35 cellular contexts compared by ENCODE assay signal in genomic region chr11:65798882-65799281, GRCh38. TPM values are rescaled to one million over a fixed set of nuclear protein-coding genes. Genes with fewer than 3 reads are reported as not detected.
"Had no signal": no experiment of that assay in that cellular context is flagged by ENCODE, and none has a peak within 500 bp of the region (broad histone marks: within the 10 kb centered on the region; RNA-seq: fewer than 3 reads in every experiment).

No MANE protein-coding gene starts in this region.

- H3K27ac ChIP-seq: KMS-11, Peyer's patch, SJSA1 had no signal

- H3K4me3 Mint-ChIP-seq: activated CD4-positive, alpha-beta T cell treated with anti-CD3 and anti-CD28 coated beads for 36 hours; activated CD4-positive, alpha-beta T cell treated with anti-CD3 and anti-CD28 coated beads, Interleukin-2, amount 10 ng/mL, durations not matched to agents 7 days and 5 days; activated CD8-positive, alpha-beta T cell treated with anti-CD3 and anti-CD28 coated beads, Interleukin-2, amount 10 ng/mL, durations not matched to agents 7 days and 5 days; activated naive CD4-positive, alpha-beta T cell treated with anti-CD3 and anti-CD28 coated beads, Interleukin-2, amount 50 U/mL, for 24 hours; activated naive CD8-positive, alpha-beta T cell treated with anti-CD3 and anti-CD28 coated beads, Interleukin-2, amount 50 U/mL, for 24 hours; activated T-cell treated with anti-CD3 and anti-CD28 coated beads, Interleukin-2, amount 50 U/mL, for 24 hours; activated T-helper 1 cell treated with anti-CD3 and anti-CD28 coated beads, Interleukin-12 subunit alpha, Interleukin-12 subunit beta, Interleukin-2, Interleukin-4 antibody, amounts not matched to agents 30 ng/mL and 10 ng/mL and 1 ng/mL, durations not matched to agents 14 hours and 24 hours and 36 hours; brain; T-helper 1 cell treated with Interleukin-12 subunit alpha and Interleukin-12 subunit beta and Interleukin-4 antibody, amounts not matched to agents 30 μg/mL and 1 μg/mL, for 36 hours; T-helper 2 cell treated with Interferon-gamma antibody and Interleukin-4, amounts not matched to agents 5 μg/mL and 100 μg/mL, for 36 hours had no signal

- H3K36me3 Mint-ChIP-seq: activated naive CD4-positive, alpha-beta T cell treated with anti-CD3 and anti-CD28 coated beads, Interleukin-2, amount 50 U/mL, for 24 hours; brain had no signal

- H3K27me3 ChIP-seq: Peyer's patch had no signal

- H3K4me1 Mint-ChIP-seq: activated CD4-positive, alpha-beta T cell treated with anti-CD3 and anti-CD28 coated beads for 36 hours; activated naive CD4-positive, alpha-beta T cell treated with anti-CD3 and anti-CD28 coated beads, Interleukin-2, amount 50 U/mL, for 24 hours had no signal

- H3K4me1 ChIP-seq: SJSA1 had no signal

- H3K4me3 ChIP-seq: Peyer's patch, SJSA1 had no signal

- ATAC-seq: activated CD4-positive, alpha-beta T cell treated with anti-CD3 and anti-CD28 coated beads for 36 hours; activated CD4-positive, CD25-positive, alpha-beta regulatory T cell treated with anti-CD3 and anti-CD28 coated beads, Interleukin-2, amount 50 U/mL, for 24 hours; activated CD8-positive, alpha-beta T cell treated with anti-CD3 and anti-CD28 coated beads, Interleukin-2, amount 10 ng/mL, durations not matched to agents 7 days and 5 days; activated naive CD8-positive, alpha-beta T cell treated with anti-CD3 and anti-CD28 coated beads, Interleukin-2, amount 50 U/mL, for 24 hours; PC-3 had no signal

- H3K9me3 ChIP-seq: Peyer's patch, SJSA1, SK-N-SH had no signal

- H3K36me3 ChIP-seq: SJSA1 had no signal

- H3K27ac Mint-ChIP-seq: activated CD4-positive, alpha-beta T cell treated with anti-CD3 and anti-CD28 coated beads for 36 hours; activated CD4-positive, alpha-beta T cell treated with anti-CD3 and anti-CD28 coated beads, Interleukin-2, amount 10 ng/mL, durations not matched to agents 7 days and 5 days; activated CD8-positive, alpha-beta T cell treated with anti-CD3 and anti-CD28 coated beads, Interleukin-2, amount 10 ng/mL, durations not matched to agents 7 days and 5 days; activated naive CD4-positive, alpha-beta T cell treated with anti-CD3 and anti-CD28 coated beads, Interleukin-2, amount 50 U/mL, for 24 hours; activated naive CD8-positive, alpha-beta T cell treated with anti-CD3 and anti-CD28 coated beads, Interleukin-2, amount 50 U/mL, for 24 hours; activated T-cell treated with anti-CD3 and anti-CD28 coated beads, Interleukin-2, amount 50 U/mL, for 24 hours; activated T-helper 1 cell treated with anti-CD3 and anti-CD28 coated beads, Interleukin-12 subunit alpha, Interleukin-12 subunit beta, Interleukin-2, Interleukin-4 antibody, amounts not matched to agents 30 ng/mL and 10 ng/mL and 1 ng/mL, durations not matched to agents 14 hours and 24 hours and 36 hours; brain; T-helper 1 cell treated with Interleukin-12 subunit alpha and Interleukin-12 subunit beta and Interleukin-4 antibody, amounts not matched to agents 30 μg/mL and 1 μg/mL, for 36 hours; T-helper 2 cell treated with Interferon-gamma antibody and Interleukin-4, amounts not matched to agents 5 μg/mL and 100 μg/mL, for 36 hours had no signal

- DNase-seq: activated CD4-positive, alpha-beta T cell treated with anti-CD3 and anti-CD28 coated beads for 36 hours; activated CD4-positive, alpha-beta T cell treated with anti-CD3 and anti-CD28 coated beads, Interleukin-2, amount 10 ng/mL, durations not matched to agents 7 days and 5 days; activated CD4-positive, alpha-beta T cell treated with anti-CD3 and anti-CD28 coated beads, Interleukin-2, amount 50 U/mL, for 48 hours; activated CD8-positive, alpha-beta T cell treated with anti-CD3 and anti-CD28 coated beads, Interleukin-2, amount 10 ng/mL, durations not matched to agents 7 days and 5 days; activated effector memory CD4-positive, alpha-beta T cell treated with Interleukin-2 at 50 U/mL for 16 hours; activated naive CD8-positive, alpha-beta T cell treated with anti-CD3 and anti-CD28 coated beads, Interleukin-2, amount 50 U/mL, for 24 hours; activated T-cell treated with anti-CD3 and anti-CD28 coated beads, Interleukin-2, amount 50 U/mL, for 24 hours; anterior cingulate cortex; caudate nucleus; NCI-H1092 treated with DMSO at 0.1 percent for 48 hours; NCI-H1417; NCI-H146; NCI-H187; NCI-H2029 treated with DMSO at 0.1 percent for 48 hours; NCI-H2107; NCI-H2171; NCI-H510A; NCI-H526; NCI-H748 treated with DMSO at 0.1 percent for 48 hours; NK-92 treated with Interleukin-12 subunit alpha and Interleukin-12 subunit beta, amount 100 ng/mL, for 24 hours; PC-3; Peyer's patch; RPMI8226; SHP77 treated with DMSO at 0.1 percent for 48 hours; SK-N-SH had no signal

- H3K9me3 Mint-ChIP-seq: activated CD4-positive, alpha-beta T cell treated with anti-CD3 and anti-CD28 coated beads, Interleukin-2, amount 10 ng/mL, durations not matched to agents 7 days and 5 days; activated naive CD4-positive, alpha-beta T cell treated with anti-CD3 and anti-CD28 coated beads, Interleukin-2, amount 50 U/mL, for 24 hours; activated naive CD8-positive, alpha-beta T cell treated with anti-CD3 and anti-CD28 coated beads, Interleukin-2, amount 50 U/mL, for 24 hours; activated T-cell treated with anti-CD3 and anti-CD28 coated beads, Interleukin-2, amount 50 U/mL, for 24 hours; activated T-helper 1 cell treated with anti-CD3 and anti-CD28 coated beads, Interleukin-12 subunit alpha, Interleukin-12 subunit beta, Interleukin-2, Interleukin-4 antibody, amounts not matched to agents 30 ng/mL and 10 ng/mL and 1 ng/mL, durations not matched to agents 14 hours and 24 hours and 36 hours; brain; T-helper 1 cell treated with Interleukin-12 subunit alpha and Interleukin-12 subunit beta and Interleukin-4 antibody, amounts not matched to agents 30 μg/mL and 1 μg/mL, for 36 hours; T-helper 2 cell treated with Interferon-gamma antibody and Interleukin-4, amounts not matched to agents 5 μg/mL and 100 μg/mL, for 36 hours had no signal

RNA-seq across cellular contexts. Expression of gene OVOL1, which starts 12.0 kb away (rescaled TPM):
- total RNA-seq: activated CD4-positive, alpha-beta T cell treated with anti-CD3 and anti-CD28 coated beads, Interleukin-2, amount 10 ng/mL, durations not matched to agents 7 days and 5 days; M059J; SJSA1 had no signal

RNA-seq across cellular contexts. Expression of gene SNX32, which starts 34.9 kb away (rescaled TPM):
- total RNA-seq: bronchial epithelial cell, M059J, PC-3 had no signal
